8 cellular contexts compared by ENCODE assay signal in the genomic region with DNA sequence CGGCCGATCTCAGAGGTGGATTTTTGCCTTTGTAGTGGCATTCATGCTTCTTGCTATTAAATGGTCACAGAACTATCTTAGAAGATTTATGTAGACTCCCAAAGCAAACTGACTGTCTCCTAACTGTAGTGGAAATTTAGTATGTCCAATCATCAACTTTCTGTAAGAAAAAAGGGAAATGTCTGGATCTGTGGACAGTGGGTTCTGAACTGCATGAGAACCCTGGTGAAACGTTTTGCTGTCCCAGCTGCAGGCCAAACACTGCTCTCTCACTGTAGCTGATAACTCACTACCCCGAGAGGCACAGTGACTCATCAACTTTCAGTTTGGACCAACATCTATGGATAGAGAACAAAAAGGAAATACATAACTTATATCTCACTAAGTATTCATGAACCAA.
DNase-seq lines count a peak whose midpoint lies in the region; ATAC-seq and TF ChIP-seq lines count a peak whose summit lies in the region.

No MANE protein-coding gene starts in this region.

- H3K9me3 Mint-ChIP-seq in endodermal cell, result no peaks in the 10 kb centered on the region

- no peaks in the 10 kb centered on the region for H3K9me3 ChIP-seq in endodermal cell (ENCODE audit: control insufficient read depth, low read length)
- no peaks in the 10 kb centered on the region for H3K9me3 ChIP-seq in mucosa of rectum (ENCODE audit: control insufficient read depth in 2 of 2, low read length in 2 of 2)

- no peaks in the 10 kb centered on the region for H3K36me3 Mint-ChIP-seq in endodermal cell (ENCODE audit: low read depth)

- TF ChIP-seq CTCF in GM13977 (IDR thresholded peaks at IDR 0.05; ENCODE audit: extremely low read depth, insufficient read depth, missing control alignments), result no peak
- TF ChIP-seq CTCF in endodermal cell (conservative IDR thresholded peaks at IDR 0.05), result no peak

- no peaks in the 10 kb centered on the region for H3K27me3 Mint-ChIP-seq in endodermal cell (ENCODE audit: insufficient read depth)

- in situ Hi-C loops in GM13977 (cut with MboI; ENCODE audit: low pct_unique_long_range_greater_than_20kb, low sequenced_read_pairs, unreplicated experiment), result no loop called here

- H3K4me1 ChIP-seq in endodermal cell (ENCODE audit: control insufficient read depth, insufficient read depth, low read length) (no peaks in the 10 kb centered on the region), mucosa of rectum (ENCODE audit: control insufficient read depth in 2 of 2, insufficient read depth in 2 of 2, low read length in 2 of 2) (peaks cover 12 to 40% of the 10 kb centered on the region in 2 donors)

- H3K4me3 Mint-ChIP-seq in endodermal cell, result no peak overlapping the region

- no peak overlapping the region for H3K4me3 ChIP-seq in endodermal cell (ENCODE audit: low read length)
- H3K4me3 ChIP-seq in mucosa of rectum (ENCODE audit: low read length in 2 of 2), result no peak overlapping the region

- peak overlapping the region; percentile 80 for H3K27ac Mint-ChIP-seq in endodermal cell

- H3K27me3 ChIP-seq in endodermal cell (ENCODE audit: control insufficient read depth, insufficient read depth, low read length, poor library complexity, severe bottlenecking) (no peaks in the 10 kb centered on the region), mucosa of rectum (ENCODE audit: control insufficient read depth in 2 of 2, insufficient read depth in 2 of 2, low read length in 2 of 2) (no peaks in the 10 kb centered on the region)

- H3K27ac ChIP-seq in endodermal cell (ENCODE audit: low read depth, low read length) (no peak overlapping the region), mucosa of rectum (ENCODE audit: low read depth in 2 of 2, low read length in 2 of 2) (peak overlapping the region; percentile 27 to 35)

- H3K9ac ChIP-seq in endodermal cell (ENCODE audit: extremely low read depth, low read length, poor library complexity, severe bottlenecking) (no peak overlapping the region), mucosa of rectum (ENCODE audit: low read depth in 1 of 2, low read length in 2 of 2) (peak overlapping the region in 1 of 2 donors; percentile 10)

- H3K4me1 Mint-ChIP-seq in endodermal cell, result peaks cover 26% of the 10 kb centered on the region

- WGBS in endodermal cell (ENCODE audit: insufficient coverage in 1 of 2, insufficient read length in 1 of 2), 2 experiments, result 62 to 84% methylated on average over 2 to 4 of the region's 4 CpGs

- H3K36me3 ChIP-seq in endodermal cell (ENCODE audit: control insufficient read depth, insufficient read depth, low read length), result no peaks in the 10 kb centered on the region
- no peaks in the 10 kb centered on the region for H3K36me3 ChIP-seq in mucosa of rectum (ENCODE audit: control insufficient read depth in 2 of 2, insufficient read depth in 2 of 2, low read length in 2 of 2)

- DNase-seq in GM13977 (ENCODE audit: low spot score) (peak; percentile 16), NCI-H748 (lab: John Stamatoyannopoulos, UW; ENCODE audit: unreplicated experiment) (peak; percentile 24), endodermal cell (peak; percentile 53), NCI-H524 (lab: John Stamatoyannopoulos, UW) (no peak)
- no peak for DNase-seq in activated CD8-positive, alpha-beta memory T cell treated with anti-CD3 and anti-CD28 coated beads for 24 hours
- DNase-seq in NK-92 treated with Interleukin-12 subunit alpha and Interleukin-12 subunit beta, amount 100 ng/mL, for 24 hours (lab: John Stamatoyannopoulos, UW), result no peak

- peak; percentile 85 for ATAC-seq in HG02588 (IDR thresholded peaks at IDR 0.05; ENCODE audit: unreplicated experiment)

Comparison
In these comparisons a context has a peak if more than half of its experiments do, and no peak if none do; other contexts are left out.
1. DNase-seq: peak in GM13977 (single experiment), NCI-H748 (single experiment) and endodermal cell (single experiment); none in activated CD8-positive, alpha-beta memory T cell treated with anti-CD3 and anti-CD28 coated beads for 24 hours (single experiment), NCI-H524 (0 of 2) and NK-92 treated with Interleukin-12 subunit alpha and Interleukin-12 subunit beta, amount 100 ng/mL, for 24 hours (single experiment).